Comparison of ENCODE assay signal across 8 cellular contexts in genomic region chr17:42312285-42313130, GRCh38. TPM values are rescaled to one million over a fixed set of nuclear protein-coding genes. Genes with fewer than 3 reads are reported as not detected.
DNase-seq lines count a peak whose midpoint lies in the region; ATAC-seq and TF ChIP-seq lines count a peak whose summit lies in the region.

No MANE protein-coding gene starts in this region.

- no peaks in the 10 kb centered on the region for H3K27me3 ChIP-seq in adrenal gland
- H3K27me3 ChIP-seq in psoas muscle (ENCODE audit: insufficient read depth in 3 of 3, low read length in 2 of 3) = no peaks in the 10 kb centered on the region
- H3K27me3 ChIP-seq in vagina = no peaks in the 10 kb centered on the region

- WGBS in adrenal gland, 4 donors = 0 to 34% (median 14%) methylated on average over 8 to 54 of the region's 54 CpGs
- 20 to 27% (median 25%) methylated on average over 43 to 54 of the region's 54 CpGs for WGBS in psoas muscle, 3 donors

- TF ChIP-seq CTCF in GM12865 (IDR thresholded peaks at IDR 0.05; ENCODE audit: insufficient read depth, low read depth, low read length, missing control alignments) (peak; percentile 69), adrenal gland (IDR thresholded peaks at IDR 0.05) (peak; percentile 36 to 66 (median 57)), psoas muscle (IDR thresholded peaks at IDR 0.05) (peak; percentile 62), vagina (IDR thresholded peaks at IDR 0.05) (peak in 2 of 3 experiments; percentile 49 to 68)

- intact Hi-C loops in adrenal gland (cut with DNase I) (loop anchor here in 1 of 2 donors (10.0 kb wide), 1 partner anchor 212 kb away; no protein-coding TSS in a partner anchor), left cardiac atrium (cut with DNase I) (loop anchor here in 1 of 2 donors (10.0 kb wide), 1 partner anchor 202 kb away; no protein-coding TSS in a partner anchor), psoas muscle (cut with DNase I) (loop anchor here in 1 of 2 donors (10.0 kb wide), 1 partner anchor 362 kb away; the partner anchor contains the start of gene PLEKHH3), vagina (cut with DNase I) (no loop called here)

- TF ChIP-seq POLR2A in adrenal gland (IDR thresholded peaks at IDR 0.05) (peak in 1 of 2 donors; percentile 75), vagina (IDR thresholded peaks at IDR 0.05) (no peak)

- ATAC-seq in left cardiac atrium = peak; percentile 81 to 86
- ATAC-seq in psoas muscle = peak; percentile 80 to 90 (median 86)
- no peak for ATAC-seq in HG02588 (IDR thresholded peaks at IDR 0.05; ENCODE audit: unreplicated experiment)

- H3K4me3 ChIP-seq in GM12865 (ENCODE audit: low read depth, low read length) (no peak overlapping the region), adrenal gland (peak overlapping the region in 1 of 4 donors; percentile 21), psoas muscle (peak overlapping the region; percentile 51), vagina (peak overlapping the region; percentile 22 to 38)

- H3K27ac ChIP-seq in adrenal gland (peak overlapping the region; percentile 81 to 96 (median 90)), psoas muscle (peak overlapping the region; percentile 88), vagina (peak overlapping the region; percentile 92)

- H3K4me1 ChIP-seq in adrenal gland (replicated peaks in 1 of 2) (peaks cover 26 to 57% of the 10 kb centered on the region in 2 donors), psoas muscle (peaks cover 21% of the 10 kb centered on the region), vagina (peaks cover 38% of the 10 kb centered on the region)

- H3K36me3 ChIP-seq in adrenal gland (replicated peaks in 1 of 2) (peaks cover 0 to 85% of the 10 kb centered on the region in 2 donors), psoas muscle (ENCODE audit: insufficient read depth in 1 of 2, low read depth in 1 of 2) (peaks cover 9 to 78% of the 10 kb centered on the region in 2 donors), vagina (peaks cover 0 to 33% of the 10 kb centered on the region in 2 donors)

- no peaks in the 10 kb centered on the region for H3K9me3 ChIP-seq in adrenal gland (replicated peaks in 1 of 3)
- no peaks in the 10 kb centered on the region for H3K9me3 ChIP-seq in psoas muscle
- no peaks in the 10 kb centered on the region for H3K9me3 ChIP-seq in vagina

- DNase-seq in GM12865 (ENCODE audit: low read depth) = peak; percentile 84
- DNase-seq in KG1 (lab: John Stamatoyannopoulos, UW) = peak; percentile 90
- DNase-seq in T-helper 1 cell = peak; percentile 53 to 79 (median 70)
- DNase-seq in adrenal gland = peak; percentile 92 to 96 (median 94)
- peak; percentile 92 for DNase-seq in left cardiac atrium
- DNase-seq in psoas muscle = peak; percentile 89 to 94
- DNase-seq in vagina (ENCODE audit: extremely low spot score in 2 of 2) = no peak

RNA-seq across cellular contexts. Expression of gene STAT5A, which starts 24.2 kb away (rescaled TPM):
- total RNA-seq in adrenal gland (100 to 1,000 TPM in 4 of 8 donors, 10 to 100 TPM in 4; 39.9 to 169 (median 102) TPM), left cardiac atrium (10 to 100 TPM; 38.1 to 40.6 TPM), psoas muscle (10 to 100 TPM; 17.3 to 31.5 (median 23.9) TPM), vagina (38.3 TPM)
- polyA plus RNA-seq in adrenal gland (10 to 100 TPM; 22.6 to 51.4 (median 39.2) TPM), psoas muscle (10 to 100 TPM in 2 of 3 donors, 1 to 10 TPM in 1; 8.1 to 12.5 (median 10.5) TPM)

RNA-seq across cellular contexts. Expression of gene STAT5B, which starts 36.3 kb away (rescaled TPM):
- total RNA-seq in adrenal gland = 100 to 1,000 TPM in 6 of 8 donors, 10 to 100 TPM in 2; 79.0 to 128 (median 114) TPM
- 10 to 100 TPM; 44.7 to 70.6 (median 58.1) TPM for polyA plus RNA-seq in adrenal gland
- total RNA-seq in left cardiac atrium = 10 to 100 TPM; 42.4 to 46.2 TPM
- total RNA-seq in psoas muscle = 10 to 100 TPM; 68.8 to 90.1 (median 81.6) TPM
- polyA plus RNA-seq in psoas muscle = 10 to 100 TPM; 15.9 to 61.3 (median 40.2) TPM
- 74.6 TPM for total RNA-seq in vagina

Comparison
In these comparisons a context has a peak if more than half of its experiments do, and no peak if none do; other contexts are left out.
1. DNase-seq: peak in GM12865 (single experiment), KG1 (single experiment), T-helper 1 cell (5 of 5), adrenal gland (7 of 7), left cardiac atrium (single experiment) and psoas muscle (2 of 2); none in vagina (0 of 2).
2. Peak in every context shown above with its lines, with median percentiles within 50 percentile points of each other: CTCF ChIP-seq and H3K27ac ChIP-seq.